1 cellular context compared by ENCODE assay signal in genomic region chr2:145910416-145910815, GRCh38.
TF ChIP-seq lines count a peak whose summit lies in the region.

No MANE protein-coding gene starts in this region.

TF ChIP-seq in SK-N-SH, 30 proteins besides CTCF, POLR2A, EP300 and RAD21 (continued from another document):
- no peak for TF ChIP-seq REST (IDR thresholded peaks at IDR 0.05; ENCODE audit: low read depth, low read length)
- TF ChIP-seq USF1 (IDR thresholded peaks at IDR 0.05; ENCODE audit: borderline replicate concordance, low read depth): no peak
- no peak for TF ChIP-seq CHD2 (IDR thresholded peaks at IDR 0.05; ENCODE audit: low read length, partially characterized antibody)
- TF ChIP-seq SIN3A (IDR thresholded peaks at IDR 0.05; ENCODE audit: borderline replicate concordance, low read depth, low read length): no peak
- TF ChIP-seq SMC3 (IDR thresholded peaks at IDR 0.05; ENCODE audit: low read depth, low read length): no peak
- no peak for TF ChIP-seq IRF3 (IDR thresholded peaks at IDR 0.05; ENCODE audit: low read depth, low read length)
